10 cellular contexts compared by ENCODE assay signal in genomic region chr16:58638148-58639036, GRCh38. TPM values are rescaled to one million over a fixed set of nuclear protein-coding genes. Genes with fewer than 3 reads are reported as not detected.
DNase-seq lines count a peak whose midpoint lies in the region; TF ChIP-seq lines count a peak whose summit lies in the region.
"Had no signal": no experiment of that assay in that cellular context is flagged by ENCODE, and none has a peak within 500 bp of the region (broad histone marks: within the 10 kb centered on the region; RNA-seq: fewer than 3 reads in every experiment).

No MANE protein-coding gene starts in this region.

- H3K4me2 ChIP-seq in mesenchymal stem cell (ENCODE audit: low read length, poor library complexity, severe bottlenecking): no peak overlapping the region

- intact Hi-C loops in Calu3 (cut with micrococcal nuclease; ENCODE audit: unreplicated experiment): loop anchor here (1.0 to 10.0 kb wide), 2 partner anchors 126 to 304 kb away; no protein-coding TSS in a partner anchor

- peak overlapping the region; percentile 66 for H3K9ac ChIP-seq in mesenchymal stem cell (ENCODE audit: low read length)

- H3K4me1 Mint-ChIP-seq in Calu3 (ENCODE audit: low read depth, unreplicated experiment): peaks cover 13% of the 10 kb centered on the region

- no peak overlapping the region for H2BK15ac ChIP-seq in mesenchymal stem cell (ENCODE audit: low read depth, poor library complexity, severe bottlenecking)

- no peaks in the 10 kb centered on the region for H3K79me1 ChIP-seq in mesenchymal stem cell (replicated peaks; ENCODE audit: low read length, poor library complexity, severe bottlenecking)

- H3K9me3 Mint-ChIP-seq in Calu3 (ENCODE audit: low read depth, unreplicated experiment): no peaks in the 10 kb centered on the region

- no peak overlapping the region for H3K4me3 Mint-ChIP-seq in Calu3 (ENCODE audit: low read depth, unreplicated experiment)

- DNase-seq in Calu3 (peak; percentile 77), M059J (ENCODE audit: low read depth) (peak; percentile 85), ecto neural progenitor cell (ENCODE audit: low spot score) (peak; percentile 51), mesenchymal stem cell (peak; percentile 80), NCI-H1048 (lab: John Stamatoyannopoulos, UW) (no peak), DMS153 (lab: John Stamatoyannopoulos, UW) (no peak), NCI-H446 treated with DMSO at 0.1 percent for 48 hours (lab: John Stamatoyannopoulos, UW) (no peak)
- DNase-seq in activated CD8-positive, alpha-beta memory T cell treated with anti-CD3 and anti-CD28 coated beads, Interleukin-2, amount 50 U/mL, for 48 hours: no peak
- DNase-seq: NCI-H774 had no signal

- H4K91ac ChIP-seq in mesenchymal stem cell (ENCODE audit: low read length): no peak overlapping the region

- H3K9me3 ChIP-seq in mesenchymal stem cell (ENCODE audit: control insufficient read depth, low read length): no peaks in the 10 kb centered on the region

- H2AFZ ChIP-seq in mesenchymal stem cell (ENCODE audit: low read depth, low read length): no peak overlapping the region

- H3K4ac ChIP-seq in mesenchymal stem cell (ENCODE audit: low read depth in 1 of 2, low read length in 2 of 2): peak overlapping the region in 1 of 2 experiments; percentile 67

- CTCF ChIA-PET in Calu3 (lab: Charles Lee): interaction anchor here (0.8 kb wide), 2 partner anchors 23 to 35 kb away, joined by 3 read pairs; no protein-coding TSS in a partner anchor

- peaks cover 2% of the 10 kb centered on the region for H3K4me1 ChIP-seq in mesenchymal stem cell (ENCODE audit: control insufficient read depth, insufficient read depth, low read depth, low read length)

- peak overlapping the region; percentile 7 to 93 for H2BK12ac ChIP-seq in mesenchymal stem cell (ENCODE audit: low read length in 2 of 2)

- no peaks in the 10 kb centered on the region for H3K27me3 ChIP-seq in mesenchymal stem cell (ENCODE audit: control insufficient read depth in 1 of 2, insufficient read depth in 1 of 2, low read length in 2 of 2)
- H3K27me3 ChIP-seq: dorsolateral prefrontal cortex had no signal

- BruUV-seq in Calu3 (replicated peaks; lab: Mats Ljungman, UMichigan): no TSS peak

- TF ChIP-seq CTCF in Calu3 (IDR thresholded peaks at IDR 0.05; ENCODE audit: unreplicated experiment): peak; percentile 59

- H3K36me3 ChIP-seq in mesenchymal stem cell (ENCODE audit: control insufficient read depth in 1 of 2, insufficient read depth in 2 of 2, low read depth in 1 of 2, low read length in 2 of 2): no peaks in the 10 kb centered on the region

- H3K18ac ChIP-seq in mesenchymal stem cell (ENCODE audit: low read depth in 1 of 2, low read length in 2 of 2): peak overlapping the region in 1 of 2 experiments; percentile 80

- H3K4me3 ChIP-seq in mesenchymal stem cell (ENCODE audit: insufficient read depth in 1 of 2, low read depth in 1 of 2, low read length in 2 of 2): no peak overlapping the region
- H3K4me3 ChIP-seq: dorsolateral prefrontal cortex had no signal

- H2BK5ac ChIP-seq in mesenchymal stem cell (ENCODE audit: low read depth, low read length, poor library complexity, severe bottlenecking): no peak overlapping the region

- no peaks in the 10 kb centered on the region for H3K27me3 Mint-ChIP-seq in Calu3 (ENCODE audit: unreplicated experiment)

- H3K27ac ChIP-seq in mesenchymal stem cell (ENCODE audit: low read length, poor library complexity, severe bottlenecking): no peak overlapping the region
- H3K27ac ChIP-seq: dorsolateral prefrontal cortex had no signal

- peak overlapping the region; percentile 64 for H2AK5ac ChIP-seq in mesenchymal stem cell (ENCODE audit: low read length, severe bottlenecking)

- peak overlapping the region; percentile 38 for H3K27ac Mint-ChIP-seq in Calu3 (ENCODE audit: unreplicated experiment)

- peak overlapping the region in 1 of 2 experiments; percentile 51 for H3K14ac ChIP-seq in mesenchymal stem cell (ENCODE audit: low read length in 2 of 2)

- no peak overlapping the region for H3K23ac ChIP-seq in mesenchymal stem cell (ENCODE audit: low read length in 2 of 2)

- no peaks in the 10 kb centered on the region for H3K36me3 Mint-ChIP-seq in Calu3 (ENCODE audit: insufficient read depth, unreplicated experiment)

- no peak overlapping the region for H4K8ac ChIP-seq in mesenchymal stem cell (ENCODE audit: low read length)

- whole genome bisulfite sequencing in mesenchymal stem cell: 46% methylated on average over 7 of the region's 8 CpGs

- H2BK120ac ChIP-seq in mesenchymal stem cell (ENCODE audit: low read depth, low read length): no peak overlapping the region

RNA-seq across cellular contexts. Expression of gene CNOT1, which starts 8.8 kb away (rescaled TPM):
- total RNA-seq in Calu3 (2022): 270 and 299 TPM in 2 replicates
- 68.8 and 122 TPM in 2 replicates for total RNA-seq in M059J (2014; rRNA removed; shearing (Covaris generic))
- 68.0 TPM for polyA plus RNA-seq in mesenchymal stem cell (2013, experiment 1 of 2)
- polyA plus RNA-seq in mesenchymal stem cell (2013, experiment 2 of 2): 59.8 TPM

RNA-seq across cellular contexts. Expression of gene SLC38A7, which starts 46.2 kb away (rescaled TPM):
- total RNA-seq in Calu3 (2022): 23.3 and 23.7 TPM in 2 replicates
- total RNA-seq in M059J (2014; rRNA removed; shearing (Covaris generic)): 12.9 and 14.8 TPM in 2 replicates
- 30.9 TPM for polyA plus RNA-seq in mesenchymal stem cell (2013, experiment 1 of 2)
- polyA plus RNA-seq in mesenchymal stem cell (2013, experiment 2 of 2): 29.8 TPM

Comparison
In these comparisons a context has a peak if more than half of its experiments do, and no peak if none do; other contexts are left out.
1. DNase-seq: peak in Calu3 (single experiment), M059J (single experiment), ecto neural progenitor cell (single experiment) and mesenchymal stem cell (single experiment); none in NCI-H1048 (single experiment), activated CD8-positive, alpha-beta memory T cell treated with anti-CD3 and anti-CD28 coated beads, Interleukin-2, amount 50 U/mL, for 48 hours (single experiment), DMS153 (single experiment) and NCI-H446 treated with DMSO at 0.1 percent for 48 hours (single experiment).